Comparison of ENCODE assay signal across 1 cellular context in genomic region chr3:114152519-114153151, GRCh38.
TF ChIP-seq lines count a peak whose summit lies in the region.

No MANE protein-coding gene starts in this region.

TF ChIP-seq in HepG2, 621 proteins besides CTCF, POLR2A, EP300 and RAD21 (continued from another document and continues in another):
- no peak for TF ChIP-seq MLXIP (CRISPR knock-in tag; IDR thresholded peaks at IDR 0.05; ENCODE audit: borderline replicate concordance)
- TF ChIP-seq LRRFIP1 (CRISPR knock-in tag; conservative IDR thresholded peaks at IDR 0.05): no peak
- TF ChIP-seq IKZF1 (IDR thresholded peaks at IDR 0.05): no peak
- TF ChIP-seq MXD3 (CRISPR knock-in tag; IDR thresholded peaks at IDR 0.05): 0 out of 2 replicates have a peak, but pooled peaks have one; percentile 26
- no peak for TF ChIP-seq SOX13 (IDR thresholded peaks at IDR 0.05)
- TF ChIP-seq SOX13 (CRISPR knock-in tag; conservative IDR thresholded peaks at IDR 0.05 in 1 of 2, IDR thresholded peaks at IDR 0.05 in 1 of 2): 0 out of 4 replicates have a peak, but pooled peaks of 1 of the 2 experiments have one; percentile 16
- TF ChIP-seq ZNF563 (CRISPR knock-in tag; IDR thresholded peaks at IDR 0.05): no peak
- no peak for TF ChIP-seq ZNF414 (CRISPR knock-in tag; IDR thresholded peaks at IDR 0.05)
- TF ChIP-seq ZNF782 (CRISPR knock-in tag; IDR thresholded peaks at IDR 0.05; ENCODE audit: borderline replicate concordance): no peak
- TF ChIP-seq FIP1L1 (IDR thresholded peaks at IDR 0.05; ENCODE audit: borderline replicate concordance, insufficient read depth, low read depth, low read length): no peak
- no peak for TF ChIP-seq DMTF1 (CRISPR knock-in tag; IDR thresholded peaks at IDR 0.05)
- 0 out of 2 replicates have a peak, but pooled peaks have one; percentile 18 for TF ChIP-seq ARNTL (CRISPR knock-in tag; IDR thresholded peaks at IDR 0.05)
- TF ChIP-seq ZNF343 (CRISPR knock-in tag; IDR thresholded peaks at IDR 0.05): no peak
- TF ChIP-seq ZSCAN5A (CRISPR knock-in tag; IDR thresholded peaks at IDR 0.05; ENCODE audit: borderline replicate concordance): no peak
- TF ChIP-seq ARID4A (CRISPR knock-in tag; IDR thresholded peaks at IDR 0.05; ENCODE audit: borderline replicate concordance): peak; percentile 48; the same call in 1 of the 2 replicates
- no peak for TF ChIP-seq HNRNPH1 (optimal IDR thresholded peaks at IDR 0.05; ENCODE audit: low read depth, low read length)
- no peak for TF ChIP-seq MAFK (conservative IDR thresholded peaks at IDR 0.05 in 1 of 2, IDR thresholded peaks at IDR 0.05 in 1 of 2; ENCODE audit: low read length in 2 of 2)
- no peak for TF ChIP-seq ZNF326 (CRISPR knock-in tag; IDR thresholded peaks at IDR 0.05; ENCODE audit: borderline replicate concordance)
- TF ChIP-seq RFX5 (IDR thresholded peaks at IDR 0.05; ENCODE audit: low read depth, low read length): no peak
- TF ChIP-seq MAX (IDR thresholded peaks at IDR 0.05): peak; percentile 78
- no peak for TF ChIP-seq NR2F2 (IDR thresholded peaks at IDR 0.05; ENCODE audit: borderline replicate concordance, low read depth)
- no peak for TF ChIP-seq ATRX (CRISPR knock-in tag; IDR thresholded peaks at IDR 0.05; ENCODE audit: borderline replicate concordance)
- TF ChIP-seq ZNF530 (CRISPR knock-in tag; IDR thresholded peaks at IDR 0.05; ENCODE audit: low read depth): no peak
- TF ChIP-seq ZKSCAN1 (IDR thresholded peaks at IDR 0.05; ENCODE audit: low read length): no peak
- no peak for TF ChIP-seq SP4 (CRISPR knock-in tag; IDR thresholded peaks at IDR 0.05)
- no peak for TF ChIP-seq GATAD1 (CRISPR knock-in tag; IDR thresholded peaks at IDR 0.05)
- TF ChIP-seq ISX (CRISPR knock-in tag; conservative IDR thresholded peaks at IDR 0.05): no peak
- TF ChIP-seq TCF7L2 (IDR thresholded peaks at IDR 0.05; ENCODE audit: low read depth, low read length): no peak
- no peak for TF ChIP-seq ZBTB10 (CRISPR knock-in tag; IDR thresholded peaks at IDR 0.05; ENCODE audit: borderline replicate concordance)
- no peak for TF ChIP-seq PITX1 (CRISPR knock-in tag; IDR thresholded peaks at IDR 0.05)
- TF ChIP-seq TARDBP (CRISPR knock-in tag; IDR thresholded peaks at IDR 0.05): no peak
- no peak for TF ChIP-seq AHDC1 (CRISPR knock-in tag; IDR thresholded peaks at IDR 0.05; ENCODE audit: borderline replicate concordance)
- TF ChIP-seq GLI4 (CRISPR knock-in tag; IDR thresholded peaks at IDR 0.05; ENCODE audit: borderline replicate concordance): no peak; the same call in none of the 2 replicates
